ENCODE assay signal across 1 cellular context in the genomic region with DNA sequence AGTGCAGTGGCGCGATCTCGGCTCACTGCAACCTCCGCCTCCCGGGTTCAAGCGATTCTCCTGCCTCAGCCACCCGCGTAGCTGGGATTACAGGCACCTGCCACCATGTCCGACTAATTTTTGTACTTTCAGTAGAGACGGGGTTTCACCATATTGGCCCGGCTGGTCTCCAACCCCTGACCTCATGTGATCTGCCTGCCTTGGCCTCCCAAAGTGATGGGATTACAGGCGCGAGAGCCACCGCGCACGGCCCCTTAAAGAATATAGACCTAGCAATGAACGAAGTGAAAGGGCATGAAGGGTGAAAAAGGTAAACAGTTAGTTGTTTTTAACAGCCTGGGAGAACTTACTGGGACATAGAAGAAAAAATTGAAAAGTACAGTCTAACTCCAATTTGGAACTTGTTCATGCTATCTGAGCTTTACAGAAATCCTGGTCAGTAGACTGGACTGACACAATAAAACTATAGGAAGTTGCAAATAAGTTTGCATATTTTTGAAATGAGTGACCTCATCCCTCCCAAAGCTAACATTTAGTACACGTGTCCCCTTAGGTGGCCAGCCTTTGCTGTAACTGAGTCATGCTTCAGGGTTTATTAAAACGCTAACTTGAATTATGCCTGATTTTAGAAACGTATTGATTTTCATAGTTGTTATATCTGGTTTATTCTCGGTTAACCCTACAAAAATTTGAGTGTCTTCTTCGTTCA.
TF ChIP-seq lines count a peak whose summit lies in the region.

No MANE protein-coding gene starts in this region.

TF ChIP-seq in WTC11, 78 proteins besides CTCF, POLR2A, EP300 and RAD21:
- TF ChIP-seq, protein P1, sequence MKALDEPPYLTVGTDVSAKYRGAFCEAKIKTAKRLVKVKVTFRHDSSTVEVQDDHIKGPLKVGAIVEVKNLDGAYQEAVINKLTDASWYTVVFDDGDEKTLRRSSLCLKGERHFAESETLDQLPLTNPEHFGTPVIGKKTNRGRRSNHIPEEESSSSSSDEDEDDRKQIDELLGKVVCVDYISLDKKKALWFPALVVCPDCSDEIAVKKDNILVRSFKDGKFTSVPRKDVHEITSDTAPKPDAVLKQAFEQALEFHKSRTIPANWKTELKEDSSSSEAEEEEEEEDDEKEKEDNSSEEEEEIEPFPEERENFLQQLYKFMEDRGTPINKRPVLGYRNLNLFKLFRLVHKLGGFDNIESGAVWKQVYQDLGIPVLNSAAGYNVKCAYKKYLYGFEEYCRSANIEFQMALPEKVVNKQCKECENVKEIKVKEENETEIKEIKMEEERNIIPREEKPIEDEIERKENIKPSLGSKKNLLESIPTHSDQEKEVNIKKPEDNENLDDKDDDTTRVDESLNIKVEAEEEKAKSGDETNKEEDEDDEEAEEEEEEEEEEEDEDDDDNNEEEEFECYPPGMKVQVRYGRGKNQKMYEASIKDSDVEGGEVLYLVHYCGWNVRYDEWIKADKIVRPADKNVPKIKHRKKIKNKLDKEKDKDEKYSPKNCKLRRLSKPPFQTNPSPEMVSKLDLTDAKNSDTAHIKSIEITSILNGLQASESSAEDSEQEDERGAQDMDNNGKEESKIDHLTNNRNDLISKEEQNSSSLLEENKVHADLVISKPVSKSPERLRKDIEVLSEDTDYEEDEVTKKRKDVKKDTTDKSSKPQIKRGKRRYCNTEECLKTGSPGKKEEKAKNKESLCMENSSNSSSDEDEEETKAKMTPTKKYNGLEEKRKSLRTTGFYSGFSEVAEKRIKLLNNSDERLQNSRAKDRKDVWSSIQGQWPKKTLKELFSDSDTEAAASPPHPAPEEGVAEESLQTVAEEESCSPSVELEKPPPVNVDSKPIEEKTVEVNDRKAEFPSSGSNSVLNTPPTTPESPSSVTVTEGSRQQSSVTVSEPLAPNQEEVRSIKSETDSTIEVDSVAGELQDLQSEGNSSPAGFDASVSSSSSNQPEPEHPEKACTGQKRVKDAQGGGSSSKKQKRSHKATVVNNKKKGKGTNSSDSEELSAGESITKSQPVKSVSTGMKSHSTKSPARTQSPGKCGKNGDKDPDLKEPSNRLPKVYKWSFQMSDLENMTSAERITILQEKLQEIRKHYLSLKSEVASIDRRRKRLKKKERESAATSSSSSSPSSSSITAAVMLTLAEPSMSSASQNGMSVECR (CRISPR knock-in tag; IDR thresholded peaks at IDR 0.05; ENCODE audit: borderline replicate concordance), result no peak
- TF ChIP-seq NFATC4 (CRISPR knock-in tag; IDR thresholded peaks at IDR 0.05), result no peak
TF ChIP-seq in WTC11: peak in this region for 0.
